In the genomic region with DNA sequence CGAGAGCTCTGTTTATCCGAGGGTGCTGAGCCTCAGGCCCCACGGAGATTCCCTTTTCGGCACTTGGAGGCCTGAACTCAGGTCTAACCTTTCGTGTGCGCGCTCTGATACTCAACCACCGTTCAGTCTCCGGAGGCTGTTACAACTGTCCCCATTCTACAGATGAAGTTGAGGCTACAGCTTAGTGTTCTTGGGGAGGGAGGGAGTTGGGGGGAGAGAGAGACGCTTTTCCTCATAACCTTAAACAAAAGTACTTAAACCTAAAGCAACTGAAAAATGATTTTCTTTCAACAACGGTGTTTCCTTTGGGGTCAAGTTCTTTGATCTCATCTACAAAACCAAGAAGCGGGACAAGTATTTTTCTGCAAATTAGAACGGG, we compare ENCODE assay signal across 2 cellular contexts.
A peak's percentile ranks its signal among the peaks of the same experiment; 100 is the strongest.
TF ChIP-seq lines count a peak whose summit lies in the region.

No MANE protein-coding gene starts in this region.

TF ChIP-seq in HepG2, 621 proteins besides CTCF, POLR2A, EP300 and RAD21:
- no peak for TF ChIP-seq HHEX (CRISPR knock-in tag; IDR thresholded peaks at IDR 0.05)
- TF ChIP-seq ZNF543 (CRISPR knock-in tag; IDR thresholded peaks at IDR 0.05) = no peak
- no peak for TF ChIP-seq ZNF790 (CRISPR knock-in tag; IDR thresholded peaks at IDR 0.05; ENCODE audit: borderline replicate concordance)
- TF ChIP-seq, protein P1, sequence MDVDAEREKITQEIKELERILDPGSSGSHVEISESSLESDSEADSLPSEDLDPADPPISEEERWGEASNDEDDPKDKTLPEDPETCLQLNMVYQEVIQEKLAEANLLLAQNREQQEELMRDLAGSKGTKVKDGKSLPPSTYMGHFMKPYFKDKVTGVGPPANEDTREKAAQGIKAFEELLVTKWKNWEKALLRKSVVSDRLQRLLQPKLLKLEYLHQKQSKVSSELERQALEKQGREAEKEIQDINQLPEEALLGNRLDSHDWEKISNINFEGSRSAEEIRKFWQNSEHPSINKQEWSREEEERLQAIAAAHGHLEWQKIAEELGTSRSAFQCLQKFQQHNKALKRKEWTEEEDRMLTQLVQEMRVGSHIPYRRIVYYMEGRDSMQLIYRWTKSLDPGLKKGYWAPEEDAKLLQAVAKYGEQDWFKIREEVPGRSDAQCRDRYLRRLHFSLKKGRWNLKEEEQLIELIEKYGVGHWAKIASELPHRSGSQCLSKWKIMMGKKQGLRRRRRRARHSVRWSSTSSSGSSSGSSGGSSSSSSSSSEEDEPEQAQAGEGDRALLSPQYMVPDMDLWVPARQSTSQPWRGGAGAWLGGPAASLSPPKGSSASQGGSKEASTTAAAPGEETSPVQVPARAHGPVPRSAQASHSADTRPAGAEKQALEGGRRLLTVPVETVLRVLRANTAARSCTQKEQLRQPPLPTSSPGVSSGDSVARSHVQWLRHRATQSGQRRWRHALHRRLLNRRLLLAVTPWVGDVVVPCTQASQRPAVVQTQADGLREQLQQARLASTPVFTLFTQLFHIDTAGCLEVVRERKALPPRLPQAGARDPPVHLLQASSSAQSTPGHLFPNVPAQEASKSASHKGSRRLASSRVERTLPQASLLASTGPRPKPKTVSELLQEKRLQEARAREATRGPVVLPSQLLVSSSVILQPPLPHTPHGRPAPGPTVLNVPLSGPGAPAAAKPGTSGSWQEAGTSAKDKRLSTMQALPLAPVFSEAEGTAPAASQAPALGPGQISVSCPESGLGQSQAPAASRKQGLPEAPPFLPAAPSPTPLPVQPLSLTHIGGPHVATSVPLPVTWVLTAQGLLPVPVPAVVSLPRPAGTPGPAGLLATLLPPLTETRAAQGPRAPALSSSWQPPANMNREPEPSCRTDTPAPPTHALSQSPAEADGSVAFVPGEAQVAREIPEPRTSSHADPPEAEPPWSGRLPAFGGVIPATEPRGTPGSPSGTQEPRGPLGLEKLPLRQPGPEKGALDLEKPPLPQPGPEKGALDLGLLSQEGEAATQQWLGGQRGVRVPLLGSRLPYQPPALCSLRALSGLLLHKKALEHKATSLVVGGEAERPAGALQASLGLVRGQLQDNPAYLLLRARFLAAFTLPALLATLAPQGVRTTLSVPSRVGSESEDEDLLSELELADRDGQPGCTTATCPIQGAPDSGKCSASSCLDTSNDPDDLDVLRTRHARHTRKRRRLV (CRISPR knock-in tag; IDR thresholded peaks at IDR 0.05) = no peak
- TF ChIP-seq SAFB2 (CRISPR knock-in tag; IDR thresholded peaks at IDR 0.05; ENCODE audit: borderline replicate concordance, low read depth) = no peak
- TF ChIP-seq ZNF431 (CRISPR knock-in tag; IDR thresholded peaks at IDR 0.05; ENCODE audit: borderline replicate concordance, low read depth) = no peak

TF ChIP-seq in K562, 482 proteins besides CTCF, POLR2A, EP300 and RAD21:
- no peak for TF ChIP-seq PURB (CRISPR knock-in tag; IDR thresholded peaks at IDR 0.05; ENCODE audit: low read depth)
- TF ChIP-seq FOXM1 (IDR thresholded peaks at IDR 0.05; ENCODE audit: low read depth) = peak; percentile 9; the same call in 1 of the 2 replicates
- no peak for TF ChIP-seq FOXM1 (CRISPR knock-in tag; IDR thresholded peaks at IDR 0.05; ENCODE audit: low read depth)
- TF ChIP-seq HIVEP1 (CRISPR knock-in tag; IDR thresholded peaks at IDR 0.05) = no peak
- TF ChIP-seq ARID2 (IDR thresholded peaks at IDR 0.05) = no peak
- TF ChIP-seq RCOR1 (IDR thresholded peaks at IDR 0.05; ENCODE audit: borderline replicate concordance in 1 of 2, low read depth in 2 of 2, low read length in 2 of 2) = peak in 1 of 2 experiments; percentile 10; a peak in 1 of 4 replicates
- no peak for TF ChIP-seq KAT7 (CRISPR knock-in tag; IDR thresholded peaks at IDR 0.05; ENCODE audit: borderline replicate concordance)
- 0 out of 2 replicates have a peak, but pooled peaks have one; percentile 24 for TF ChIP-seq PTBP1 (IDR thresholded peaks at IDR 0.05; ENCODE audit: low read depth, low read length)
- 0 out of 2 replicates have a peak, but pooled peaks have one; percentile 16 for TF ChIP-seq NCOA1 (IDR thresholded peaks at IDR 0.05; ENCODE audit: low read depth)
- 0 out of 2 replicates have a peak, but pooled peaks have one; percentile 70 for TF ChIP-seq ZNF589 (CRISPR knock-in tag; IDR thresholded peaks at IDR 0.05; ENCODE audit: low read depth)
- peak; percentile 35; the same call in 1 of the 2 replicates for TF ChIP-seq TCF7 (IDR thresholded peaks at IDR 0.05; ENCODE audit: borderline replicate concordance)
- peak; percentile 78 for TF ChIP-seq RBM25 (IDR thresholded peaks at IDR 0.05; ENCODE audit: low read depth, low read length, severe bottlenecking)
- no peak for TF ChIP-seq DNMT1 (IDR thresholded peaks at IDR 0.05)
- no peak for TF ChIP-seq GTF2E2 (tag; IDR thresholded peaks at IDR 0.05)
- TF ChIP-seq SRSF7 (optimal IDR thresholded peaks at IDR 0.05; ENCODE audit: low read depth, low read length) = no peak
- TF ChIP-seq ZNF24 (IDR thresholded peaks at IDR 0.05) = no peak
- TF ChIP-seq, protein P2, sequence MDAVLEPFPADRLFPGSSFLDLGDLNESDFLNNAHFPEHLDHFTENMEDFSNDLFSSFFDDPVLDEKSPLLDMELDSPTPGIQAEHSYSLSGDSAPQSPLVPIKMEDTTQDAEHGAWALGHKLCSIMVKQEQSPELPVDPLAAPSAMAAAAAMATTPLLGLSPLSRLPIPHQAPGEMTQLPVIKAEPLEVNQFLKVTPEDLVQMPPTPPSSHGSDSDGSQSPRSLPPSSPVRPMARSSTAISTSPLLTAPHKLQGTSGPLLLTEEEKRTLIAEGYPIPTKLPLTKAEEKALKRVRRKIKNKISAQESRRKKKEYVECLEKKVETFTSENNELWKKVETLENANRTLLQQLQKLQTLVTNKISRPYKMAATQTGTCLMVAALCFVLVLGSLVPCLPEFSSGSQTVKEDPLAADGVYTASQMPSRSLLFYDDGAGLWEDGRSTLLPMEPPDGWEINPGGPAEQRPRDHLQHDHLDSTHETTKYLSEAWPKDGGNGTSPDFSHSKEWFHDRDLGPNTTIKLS (IDR thresholded peaks at IDR 0.05; ENCODE audit: borderline replicate concordance, low read depth) = no peak
- 0 out of 2 replicates have a peak, but pooled peaks have one; percentile 60 for TF ChIP-seq ZSCAN29 (IDR thresholded peaks at IDR 0.05)
- TF ChIP-seq ZNF609 (CRISPR knock-in tag; IDR thresholded peaks at IDR 0.05; ENCODE audit: borderline replicate concordance) = no peak
- 0 out of 2 replicates have a peak, but pooled peaks have one; percentile 22 for TF ChIP-seq HDGF (IDR thresholded peaks at IDR 0.05)
- peak in 1 of 2 experiments; percentile 22; a peak in 1 of 4 replicates for TF ChIP-seq HDAC1 (IDR thresholded peaks at IDR 0.05)
- TF ChIP-seq ADNP (tag; IDR thresholded peaks at IDR 0.05) = peak; percentile 65
- TF ChIP-seq PHF20 (IDR thresholded peaks at IDR 0.05; ENCODE audit: partially characterized antibody) = peak; percentile 46
- TF ChIP-seq LEF1 (IDR thresholded peaks at IDR 0.05) = peak; percentile 59; the same call in 1 of the 2 replicates
- TF ChIP-seq, protein P3, sequence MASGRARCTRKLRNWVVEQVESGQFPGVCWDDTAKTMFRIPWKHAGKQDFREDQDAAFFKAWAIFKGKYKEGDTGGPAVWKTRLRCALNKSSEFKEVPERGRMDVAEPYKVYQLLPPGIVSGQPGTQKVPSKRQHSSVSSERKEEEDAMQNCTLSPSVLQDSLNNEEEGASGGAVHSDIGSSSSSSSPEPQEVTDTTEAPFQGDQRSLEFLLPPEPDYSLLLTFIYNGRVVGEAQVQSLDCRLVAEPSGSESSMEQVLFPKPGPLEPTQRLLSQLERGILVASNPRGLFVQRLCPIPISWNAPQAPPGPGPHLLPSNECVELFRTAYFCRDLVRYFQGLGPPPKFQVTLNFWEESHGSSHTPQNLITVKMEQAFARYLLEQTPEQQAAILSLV (tag; IDR thresholded peaks at IDR 0.05) = 0 out of 2 replicates have a peak, but pooled peaks have one; percentile 4
- TF ChIP-seq FOXJ2 (tag; IDR thresholded peaks at IDR 0.05) = 0 out of 2 replicates have a peak, but pooled peaks have one; percentile 17
- no peak for TF ChIP-seq ESRRB (CRISPR knock-in tag; IDR thresholded peaks at IDR 0.05; ENCODE audit: borderline replicate concordance)
- peak; percentile 89 for TF ChIP-seq RBM39 (optimal IDR thresholded peaks at IDR 0.05; ENCODE audit: low read depth, low read length)
- TF ChIP-seq, protein P4, sequence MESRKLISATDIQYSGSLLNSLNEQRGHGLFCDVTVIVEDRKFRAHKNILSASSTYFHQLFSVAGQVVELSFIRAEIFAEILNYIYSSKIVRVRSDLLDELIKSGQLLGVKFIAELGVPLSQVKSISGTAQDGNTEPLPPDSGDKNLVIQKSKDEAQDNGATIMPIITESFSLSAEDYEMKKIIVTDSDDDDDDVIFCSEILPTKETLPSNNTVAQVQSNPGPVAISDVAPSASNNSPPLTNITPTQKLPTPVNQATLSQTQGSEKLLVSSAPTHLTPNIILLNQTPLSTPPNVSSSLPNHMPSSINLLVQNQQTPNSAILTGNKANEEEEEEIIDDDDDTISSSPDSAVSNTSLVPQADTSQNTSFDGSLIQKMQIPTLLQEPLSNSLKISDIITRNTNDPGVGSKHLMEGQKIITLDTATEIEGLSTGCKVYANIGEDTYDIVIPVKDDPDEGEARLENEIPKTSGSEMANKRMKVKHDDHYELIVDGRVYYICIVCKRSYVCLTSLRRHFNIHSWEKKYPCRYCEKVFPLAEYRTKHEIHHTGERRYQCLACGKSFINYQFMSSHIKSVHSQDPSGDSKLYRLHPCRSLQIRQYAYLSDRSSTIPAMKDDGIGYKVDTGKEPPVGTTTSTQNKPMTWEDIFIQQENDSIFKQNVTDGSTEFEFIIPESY (CRISPR knock-in tag; IDR thresholded peaks at IDR 0.05) = no peak
- TF ChIP-seq EWSR1 (IDR thresholded peaks at IDR 0.05; ENCODE audit: borderline replicate concordance, low read depth, partially characterized antibody) = no peak
- no peak for TF ChIP-seq GABPA (tag; conservative IDR thresholded peaks at IDR 0.05; ENCODE audit: low read depth)
- TF ChIP-seq ZNF3 (CRISPR knock-in tag; IDR thresholded peaks at IDR 0.05) = 0 out of 2 replicates have a peak, but pooled peaks have one; percentile 29
- no peak for TF ChIP-seq ZNF253 (CRISPR knock-in tag; conservative IDR thresholded peaks at IDR 0.05)
- peak; percentile 14; the same call in 1 of the 2 replicates for TF ChIP-seq GABPB1 (CRISPR knock-in tag; IDR thresholded peaks at IDR 0.05)
- TF ChIP-seq HDAC2 (IDR thresholded peaks at IDR 0.05) = peak; percentile 46; the same call in 1 of the 2 replicates
- peak; percentile 22; the same call in 1 of the 2 replicates for TF ChIP-seq MTA1 (IDR thresholded peaks at IDR 0.05; ENCODE audit: borderline replicate concordance)
- TF ChIP-seq BCOR (IDR thresholded peaks at IDR 0.05) = peak; percentile 81; the same call in 1 of the 2 replicates
- TF ChIP-seq MBD2 (IDR thresholded peaks at IDR 0.05; ENCODE audit: borderline replicate concordance, low read depth) = no peak; the same call in 1 of the 2 replicates
- no peak for TF ChIP-seq NFXL1 (CRISPR knock-in tag; IDR thresholded peaks at IDR 0.05)
- no peak for TF ChIP-seq BMI1 (IDR thresholded peaks at IDR 0.05; ENCODE audit: low read length)
- TF ChIP-seq SMARCA5 (IDR thresholded peaks at IDR 0.05) = 0 out of 2 replicates have a peak, but pooled peaks have one; percentile 62
- TF ChIP-seq ARID1B (IDR thresholded peaks at IDR 0.05) = no peak
- TF ChIP-seq CREB1 (IDR thresholded peaks at IDR 0.05) = no peak
- peak; percentile 36; the same call in 1 of the 2 replicates for TF ChIP-seq CREB1 (CRISPR knock-in tag; IDR thresholded peaks at IDR 0.05)
- TF ChIP-seq, protein P5, sequence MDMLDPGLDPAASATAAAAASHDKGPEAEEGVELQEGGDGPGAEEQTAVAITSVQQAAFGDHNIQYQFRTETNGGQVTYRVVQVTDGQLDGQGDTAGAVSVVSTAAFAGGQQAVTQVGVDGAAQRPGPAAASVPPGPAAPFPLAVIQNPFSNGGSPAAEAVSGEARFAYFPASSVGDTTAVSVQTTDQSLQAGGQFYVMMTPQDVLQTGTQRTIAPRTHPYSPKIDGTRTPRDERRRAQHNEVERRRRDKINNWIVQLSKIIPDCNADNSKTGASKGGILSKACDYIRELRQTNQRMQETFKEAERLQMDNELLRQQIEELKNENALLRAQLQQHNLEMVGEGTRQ (CRISPR knock-in tag; IDR thresholded peaks at IDR 0.05) = no peak
- no peak for TF ChIP-seq MED1 (CRISPR knock-in tag; IDR thresholded peaks at IDR 0.05; ENCODE audit: borderline replicate concordance)
- TF ChIP-seq CBX2 (IDR thresholded peaks at IDR 0.05; ENCODE audit: insufficient read depth, low read length, poor library complexity, severe bottlenecking) = no peak
